ENCODE assay signal across 8 cellular contexts in the genomic region with DNA sequence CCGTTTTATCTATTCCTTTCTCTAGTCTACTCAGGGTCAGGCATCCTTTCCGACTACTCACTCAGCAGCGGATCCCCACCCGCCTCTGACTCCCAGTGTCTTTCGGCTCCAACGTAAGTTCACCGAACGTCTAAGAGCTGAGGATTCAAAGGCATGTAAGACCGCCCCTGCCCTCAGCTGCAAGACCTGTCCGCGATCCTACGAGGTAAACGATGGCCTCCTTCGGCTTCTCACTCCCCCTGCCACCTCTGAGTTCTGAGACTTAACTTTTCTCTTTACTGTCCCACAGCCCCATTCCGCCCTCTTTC. TPM values are rescaled to one million over a fixed set of nuclear protein-coding genes. Genes with fewer than 3 reads are reported as not detected.
DNase-seq lines count a peak whose midpoint lies in the region; ATAC-seq and TF ChIP-seq lines count a peak whose summit lies in the region.

No MANE protein-coding gene starts in this region.

- H3K27me3 ChIP-seq in transverse colon, result no peaks in the 10 kb centered on the region

- TF ChIP-seq EP300 in transverse colon (IDR thresholded peaks at IDR 0.05; ENCODE audit: low read depth), result no peak

- H3K4me3 Mint-ChIP-seq in activated T-helper 2 cell treated with anti-CD3 and anti-CD28 coated beads, Interferon-gamma antibody, Interleukin-2, Interleukin-4, amounts not matched to agents 10 μg/mL and 5 μg/mL and 100 μg/mL, durations not matched to agents 14 hours and 24 hours and 36 hours (ENCODE audit: low read depth), result peak overlapping the region; percentile 100

- TF ChIP-seq CTCF in GM12864 (IDR thresholded peaks at IDR 0.05; ENCODE audit: low read depth, low read length, missing control alignments) (no peak), transverse colon (IDR thresholded peaks at IDR 0.05) (no peak)

- peaks cover 77% of the 10 kb centered on the region for H3K36me3 Mint-ChIP-seq in activated T-helper 2 cell treated with anti-CD3 and anti-CD28 coated beads, Interferon-gamma antibody, Interleukin-2, Interleukin-4, amounts not matched to agents 10 μg/mL and 5 μg/mL and 100 μg/mL, durations not matched to agents 14 hours and 24 hours and 36 hours (ENCODE audit: low read depth)

- H3K9me3 Mint-ChIP-seq in activated T-helper 2 cell treated with anti-CD3 and anti-CD28 coated beads, Interferon-gamma antibody, Interleukin-2, Interleukin-4, amounts not matched to agents 10 μg/mL and 5 μg/mL and 100 μg/mL, durations not matched to agents 14 hours and 24 hours and 36 hours, result no peaks in the 10 kb centered on the region

- H3K27ac Mint-ChIP-seq in activated T-helper 2 cell treated with anti-CD3 and anti-CD28 coated beads, Interferon-gamma antibody, Interleukin-2, Interleukin-4, amounts not matched to agents 10 μg/mL and 5 μg/mL and 100 μg/mL, durations not matched to agents 14 hours and 24 hours and 36 hours, result peak overlapping the region; percentile 98

- H3K4me3 ChIP-seq in GM12864 (ENCODE audit: low read depth, low read length) (peak overlapping the region; percentile 84), transverse colon (peak overlapping the region; percentile 63 to 96 (median 78))

- H3K27me3 Mint-ChIP-seq in activated T-helper 2 cell treated with anti-CD3 and anti-CD28 coated beads, Interferon-gamma antibody, Interleukin-2, Interleukin-4, amounts not matched to agents 10 μg/mL and 5 μg/mL and 100 μg/mL, durations not matched to agents 14 hours and 24 hours and 36 hours (ENCODE audit: low read depth), result no peaks in the 10 kb centered on the region

- H3K4me1 ChIP-seq in transverse colon, result peaks cover 14 to 23% (median 20%) of the 10 kb centered on the region in 4 donors

- in situ Hi-C loops in transverse colon (cut with MboI; ENCODE audit: low pct_ligation_motif_present in 1 of 4, low pct_unique_long_range_greater_than_20kb in 1 of 4, low sequenced_read_pairs in 3 of 4), result loop anchor here in 1 of 4 donors (10.0 kb wide), 1 partner anchor 63 kb away; a partner anchor contains a TSS

- H3K27ac ChIP-seq in transverse colon, result peak overlapping the region; percentile 93

- WGBS in transverse colon (ENCODE audit: low coverage in 1 of 2), 2 donors, result 1% methylated on average over 14 to 15 of the region's 15 CpGs

- H3K9me3 ChIP-seq in transverse colon, result no peaks in the 10 kb centered on the region

- intact Hi-C loops in activated T-helper 2 cell treated with anti-CD3 and anti-CD28 coated beads, Interferon-gamma antibody, Interleukin-2, Interleukin-4, amounts not matched to agents 10 μg/mL and 5 μg/mL and 100 μg/mL, durations not matched to agents 14 hours and 24 hours and 36 hours (cut with micrococcal nuclease), result loop anchor here (1.0 to 2.0 kb wide), 3 partner anchors 22 to 66 kb away; a partner anchor contains a TSS
- intact Hi-C loops in left colon (cut with DNase I, micrococcal nuclease), result no loop called here
- intact Hi-C loops in transverse colon (cut with DNase I; ENCODE audit: low total_unique reads), result no loop called here

- TF ChIP-seq POLR2A in transverse colon (IDR thresholded peaks at IDR 0.05), result no peak

- H3K4me1 Mint-ChIP-seq in activated T-helper 2 cell treated with anti-CD3 and anti-CD28 coated beads, Interferon-gamma antibody, Interleukin-2, Interleukin-4, amounts not matched to agents 10 μg/mL and 5 μg/mL and 100 μg/mL, durations not matched to agents 14 hours and 24 hours and 36 hours (ENCODE audit: low read depth), result peaks cover 54% of the 10 kb centered on the region

- no peak for DNase-seq in GM12864 (ENCODE audit: low read depth)
- DNase-seq in activated T-helper 2 cell treated with anti-CD3 and anti-CD28 coated beads, Interferon-gamma antibody, Interleukin-2, Interleukin-4, amounts not matched to agents 10 μg/mL and 5 μg/mL and 100 μg/mL, durations not matched to agents 14 hours and 24 hours and 36 hours (ENCODE audit: low spot score), result no peak
- DNase-seq in left colon, result no peak
- no peak for DNase-seq in transverse colon
- DNase-seq in GF-D8 (lab: John Stamatoyannopoulos, UW), result no peak
- DNase-seq in OCI-M2 (lab: John Stamatoyannopoulos, UW; ENCODE audit: unreplicated experiment), result no peak

- peaks cover 0 to 36% (median 18%) of the 10 kb centered on the region in 4 donors for H3K36me3 ChIP-seq in transverse colon

- peak; percentile 8 for ATAC-seq in HG02870 (IDR thresholded peaks at IDR 0.05; ENCODE audit: unreplicated experiment)
- peak; percentile 7 for ATAC-seq in left colon
- ATAC-seq in HG03460 (IDR thresholded peaks at IDR 0.05; ENCODE audit: unreplicated experiment), result no peak

RNA-seq across cellular contexts. Expression of a gene that starts 0.3 kb away (rescaled TPM):
- total RNA-seq in activated T-helper 2 cell treated with anti-CD3 and anti-CD28 coated beads, Interferon-gamma antibody, Interleukin-2, Interleukin-4, amounts not matched to agents 10 μg/mL and 5 μg/mL and 100 μg/mL, durations not matched to agents 14 hours and 24 hours and 36 hours, result 153 and 160 TPM in 2 replicates
- total RNA-seq in left colon, result 10 to 100 TPM; 58.1 to 63.0 TPM
- 10 to 100 TPM; 12.0 to 66.3 (median 40.0) TPM for total RNA-seq in transverse colon

RNA-seq across cellular contexts. Expression of a gene that starts 23.1 kb away (rescaled TPM):
- 21.9 and 22.3 TPM in 2 replicates for total RNA-seq in activated T-helper 2 cell treated with anti-CD3 and anti-CD28 coated beads, Interferon-gamma antibody, Interleukin-2, Interleukin-4, amounts not matched to agents 10 μg/mL and 5 μg/mL and 100 μg/mL, durations not matched to agents 14 hours and 24 hours and 36 hours
- total RNA-seq in left colon (1 to 10 TPM; 6.1 to 7.9 TPM), transverse colon (10 to 100 TPM in 2 of 4 donors, 1 to 10 TPM in 2; 4.4 to 21.7 (median 9.4) TPM)
